ENCODE assay signal across 8 cellular contexts in the genomic region with DNA sequence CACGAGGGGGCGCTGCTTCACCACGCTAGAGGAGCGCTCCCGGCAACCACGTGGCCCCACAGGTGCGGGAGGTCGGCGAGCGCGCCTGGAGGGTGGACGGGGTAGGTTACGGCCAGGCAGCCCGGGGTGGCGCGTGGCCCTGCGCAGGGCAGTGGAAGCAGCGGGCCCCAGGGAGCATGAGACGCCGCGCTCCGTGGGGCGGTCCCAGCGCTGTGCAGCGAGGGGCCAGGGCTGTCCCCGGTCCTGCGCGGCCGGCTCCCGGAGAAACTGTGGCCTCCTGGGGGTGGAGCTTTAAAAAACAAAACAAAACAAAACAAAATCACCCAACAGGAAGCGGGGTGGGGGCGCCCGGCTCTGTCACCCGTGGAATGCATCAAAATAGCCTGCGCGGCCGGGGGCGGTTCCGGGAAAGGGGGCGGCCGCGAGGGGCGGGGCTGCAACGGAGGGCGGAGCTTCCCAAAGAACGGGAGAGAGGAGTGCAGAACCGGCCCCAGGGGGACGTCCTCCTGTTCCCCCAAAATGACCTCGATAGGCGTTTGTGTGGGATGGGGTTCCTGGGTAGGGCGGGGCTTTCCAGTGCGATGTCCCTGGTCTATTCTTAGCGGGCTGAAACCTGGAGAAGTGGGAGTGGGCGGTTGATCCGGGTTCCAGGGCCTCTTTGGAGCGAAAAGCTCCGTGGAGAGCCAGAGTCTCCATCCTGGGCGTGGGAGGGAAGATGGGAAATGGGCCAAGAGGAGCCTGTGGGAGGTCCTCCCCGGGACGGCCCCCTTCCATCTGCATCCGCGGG. TPM values are rescaled to one million over a fixed set of nuclear protein-coding genes. Genes with fewer than 3 reads are reported as not detected.
DNase-seq lines count a peak whose midpoint lies in the region; ATAC-seq and TF ChIP-seq lines count a peak whose summit lies in the region.

No MANE protein-coding gene starts in this region.

- H3K4me2 ChIP-seq in MM.1S (ENCODE audit: low read depth, low read length) (peak overlapping the region; percentile 93), osteoblast (ENCODE audit: insufficient read depth, low read length) (peak overlapping the region; percentile 86)

- H3K27me3 ChIP-seq in H7 (ENCODE audit: control insufficient read depth, insufficient read depth, low read length) (peaks cover 2% of the 10 kb centered on the region), MM.1S (replicated peaks; ENCODE audit: insufficient read depth, low read length) (peaks cover 11% of the 10 kb centered on the region), osteoblast (ENCODE audit: insufficient read depth, low read length) (peaks cover 3% of the 10 kb centered on the region)

- H3K4me1 ChIP-seq in ES-I3 (ENCODE audit: insufficient read depth, low read length): no peaks in the 10 kb centered on the region; the same call in 1 of the 2 replicates
- H3K4me1 ChIP-seq in MM.1S (ENCODE audit: low read length): no peaks in the 10 kb centered on the region
- peaks cover 17% of the 10 kb centered on the region for H3K4me1 ChIP-seq in osteoblast (ENCODE audit: insufficient read depth, low read length)

- H3K9ac ChIP-seq in ES-I3 (ENCODE audit: low read depth, low read length) (peak overlapping the region; percentile 70; the same call in 1 of the 2 replicates), MM.1S (ENCODE audit: low read length) (peak overlapping the region; percentile 52; the same call in 1 of the 2 replicates), SK-N-MC (ENCODE audit: insufficient read length) (peak overlapping the region; percentile 72)

- peak overlapping the region; percentile 65 for H3K4me3 ChIP-seq in H7 (ENCODE audit: insufficient read depth, low read depth, low read length)
- H3K4me3 ChIP-seq in MM.1S (ENCODE audit: low read length): peak overlapping the region; percentile 71
- peak overlapping the region; percentile 91 for H3K4me3 ChIP-seq in SK-N-MC
- H3K4me3 ChIP-seq in osteoblast (ENCODE audit: insufficient read depth, low read length): peak overlapping the region; percentile 81

- H3K9me2 ChIP-seq in MM.1S (replicated peaks; ENCODE audit: insufficient read depth, low read length): no peaks in the 10 kb centered on the region

- DNase-seq in H7 (peak; percentile 97), MM.1S (peak; percentile 85), SK-N-MC (ENCODE audit: low read depth, low spot score) (no peak), glutamatergic neuron (peak; percentile 96), osteoblast (ENCODE audit: insufficient read length, low spot score, missing footprints) (peak; percentile 96)
- DNase-seq in activated naive CD4-positive, alpha-beta T cell treated with anti-CD3 and anti-CD28 coated beads, Interleukin-2, amount 50 U/mL, for 72 hours (ENCODE audit: low spot score in 2 of 2): peak; percentile 91 to 96

- H3K27ac ChIP-seq in MM.1S (ENCODE audit: low read length): no peak overlapping the region
- H3K27ac ChIP-seq in SK-N-MC: 0 out of 2 replicates have a peak overlapping the region, but pooled peaks have one; percentile 42
- peak overlapping the region; percentile 37 for H3K27ac ChIP-seq in osteoblast (ENCODE audit: low read depth, low read length)
- peak overlapping the region; percentile 61 for H3K27ac ChIP-seq in temporal lobe (ENCODE audit: low read depth, low read length)

- H3K36me3 ChIP-seq in ES-I3 (ENCODE audit: insufficient read depth, low read length) (no peaks in the 10 kb centered on the region), H7 (replicated peaks; ENCODE audit: control insufficient read depth, insufficient read depth, low read length) (no peaks in the 10 kb centered on the region), MM.1S (replicated peaks; ENCODE audit: insufficient read depth, low read length) (no peaks in the 10 kb centered on the region), SK-N-MC (ENCODE audit: insufficient read depth, low read length) (peaks cover 3% of the 10 kb centered on the region; the same call in 1 of the 2 replicates), osteoblast (ENCODE audit: insufficient read depth, low read length) (peaks cover 8% of the 10 kb centered on the region)

- peaks cover 8% of the 10 kb centered on the region for H3K27me3 Mint-ChIP-seq in glutamatergic neuron (ENCODE audit: unreplicated experiment)

- no peaks in the 10 kb centered on the region for H3F3A ChIP-seq in MM.1S (ENCODE audit: insufficient read depth, low read length)

- H3K36me3 Mint-ChIP-seq in activated naive CD4-positive, alpha-beta T cell treated with anti-CD3 and anti-CD28 coated beads, Interleukin-2, amount 50 U/mL, for 72 hours: peaks cover 0 to 7% of the 10 kb centered on the region in 2 donors
- no peaks in the 10 kb centered on the region for H3K36me3 Mint-ChIP-seq in glutamatergic neuron (ENCODE audit: unreplicated experiment)

- H2AFZ ChIP-seq in MM.1S (ENCODE audit: low read length) (peak overlapping the region; percentile 88), osteoblast (ENCODE audit: low read length) (peak overlapping the region; percentile 74)

- H3K79me2 ChIP-seq in MM.1S (ENCODE audit: low read length): no peaks in the 10 kb centered on the region
- H3K79me2 ChIP-seq in osteoblast (ENCODE audit: insufficient read depth, low read length): no peaks in the 10 kb centered on the region

- H3K4me1 Mint-ChIP-seq in glutamatergic neuron (ENCODE audit: low read depth, unreplicated experiment): no peaks in the 10 kb centered on the region

- H3K4me3 Mint-ChIP-seq in glutamatergic neuron (ENCODE audit: unreplicated experiment): peak overlapping the region; percentile 85

- ATAC-seq in activated naive CD4-positive, alpha-beta T cell treated with anti-CD3 and anti-CD28 coated beads, Interleukin-2, amount 50 U/mL, for 72 hours: peak; percentile 89 to 90

- peak; percentile 85 for TF ChIP-seq CTCF in MM.1S (IDR thresholded peaks at IDR 0.05; ENCODE audit: low read length)
- TF ChIP-seq CTCF in glutamatergic neuron (IDR thresholded peaks at IDR 0.05; ENCODE audit: partially characterized antibody, unreplicated experiment): peak; percentile 99
- peak; percentile 77 for TF ChIP-seq CTCF in osteoblast (IDR thresholded peaks at IDR 0.05; ENCODE audit: extremely low read depth, low read depth, low read length)

- H4K20me1 ChIP-seq in MM.1S (ENCODE audit: insufficient read depth, low read length) (no peaks in the 10 kb centered on the region), osteoblast (ENCODE audit: insufficient read depth, low read length) (no peaks in the 10 kb centered on the region)

- no peaks in the 10 kb centered on the region for H3K9me3 Mint-ChIP-seq in activated naive CD4-positive, alpha-beta T cell treated with anti-CD3 and anti-CD28 coated beads, Interleukin-2, amount 50 U/mL, for 72 hours
- H3K9me3 Mint-ChIP-seq in glutamatergic neuron (ENCODE audit: unreplicated experiment): peaks cover 7% of the 10 kb centered on the region

- peak overlapping the region; percentile 80 to 91 for H3K27ac Mint-ChIP-seq in activated naive CD4-positive, alpha-beta T cell treated with anti-CD3 and anti-CD28 coated beads, Interleukin-2, amount 50 U/mL, for 72 hours
- H3K27ac Mint-ChIP-seq in glutamatergic neuron (ENCODE audit: unreplicated experiment): peak overlapping the region; percentile 48

- no peaks in the 10 kb centered on the region for H3K9me3 ChIP-seq in ES-I3 (ENCODE audit: control insufficient read depth, insufficient read depth, low read length)
- no peaks in the 10 kb centered on the region for H3K9me3 ChIP-seq in MM.1S (replicated peaks; ENCODE audit: insufficient read depth, low read length)
- no peaks in the 10 kb centered on the region for H3K9me3 ChIP-seq in SK-N-MC (ENCODE audit: low read depth, low read length)
- no peaks in the 10 kb centered on the region for H3K9me3 ChIP-seq in osteoblast (ENCODE audit: low read depth, low read length)

RNA-seq across cellular contexts. Expression of gene NUMBL, which starts 27.3 kb away (rescaled TPM):
- total RNA-seq in H7 (2014; rRNA removed; shearing (Covaris generic)): 18.3 and 23.1 TPM in 2 replicates
- 10 to 100 TPM; 18.0 to 20.2 TPM for total RNA-seq in activated naive CD4-positive, alpha-beta T cell treated with anti-CD3 and anti-CD28 coated beads, Interleukin-2, amount 50 U/mL, for 72 hours
- total RNA-seq in glutamatergic neuron (ENCODE audit: unreplicated experiment) (250 TPM), osteoblast (26.8 and 27.7 TPM in 2 replicates), temporal lobe (31.2 TPM)

RNA-seq across cellular contexts. Expression of gene COQ8B, which starts 53.6 kb away (rescaled TPM):
- 73.8 and 82.7 TPM in 2 replicates for total RNA-seq in H7 (2014; rRNA removed; shearing (Covaris generic))
- total RNA-seq in activated naive CD4-positive, alpha-beta T cell treated with anti-CD3 and anti-CD28 coated beads, Interleukin-2, amount 50 U/mL, for 72 hours: 10 to 100 TPM; 25.5 to 39.8 TPM
- 49.9 TPM for total RNA-seq in glutamatergic neuron (ENCODE audit: unreplicated experiment)
- 32.9 and 34.2 TPM in 2 replicates for total RNA-seq in osteoblast
- 28.8 TPM for total RNA-seq in temporal lobe

RNA-seq across cellular contexts. Expression of gene ITPKC, which starts 53.8 kb away (rescaled TPM):
- 10.5 and 14.0 TPM in 2 replicates for total RNA-seq in H7 (2014; rRNA removed; shearing (Covaris generic))
- total RNA-seq in activated naive CD4-positive, alpha-beta T cell treated with anti-CD3 and anti-CD28 coated beads, Interleukin-2, amount 50 U/mL, for 72 hours: 1 to 10 TPM; 8.3 to 9.4 TPM
- total RNA-seq in glutamatergic neuron (ENCODE audit: unreplicated experiment) (13.8 TPM), osteoblast (9.8 and 10.0 TPM in 2 replicates), temporal lobe (7.4 TPM)
